22 cellular contexts compared by ENCODE assay signal in genomic region chr11:75423721-75424120, GRCh38. TPM values are rescaled to one million over a fixed set of nuclear protein-coding genes. Genes with fewer than 3 reads are reported as not detected.
DNase-seq lines count a peak whose midpoint lies in the region; ATAC-seq and TF ChIP-seq lines count a peak whose summit lies in the region.
"Had no signal": no experiment of that assay in that cellular context is flagged by ENCODE, and none has a peak within 500 bp of the region (broad histone marks: within the 10 kb centered on the region; RNA-seq: fewer than 3 reads in every experiment).

No MANE protein-coding gene starts in this region.

- H3K9me3 Mint-ChIP-seq in brain (peaks cover 0 to 3% (median 0%) of the 10 kb centered on the region in 5 experiments), neural crest cell (peaks cover 3% of the 10 kb centered on the region), nephron progenitor cell (peaks cover 10% of the 10 kb centered on the region)

- ATAC-seq in Right ventricle myocardium inferior (no peak), omental fat pad (ENCODE audit: low FRiP score) (no peak)

- no peak overlapping the region for H3K4me3 ChIP-seq in right atrium auricular region
- H3K4me3 ChIP-seq: PC-9 had no signal

- H3K4me1 Mint-ChIP-seq in brain (peaks cover 66% of the 10 kb centered on the region), neural crest cell (peaks cover 40% of the 10 kb centered on the region), nephron progenitor cell (peaks cover 16% of the 10 kb centered on the region)

- H3K9me3 ChIP-seq in right atrium auricular region, result no peaks in the 10 kb centered on the region

- peaks cover 0 to 25% of the 10 kb centered on the region in 2 donors for H3K4me1 ChIP-seq in right atrium auricular region

- peak overlapping the region; percentile 18 to 41 for H3K27ac ChIP-seq in right atrium auricular region
- H3K27ac ChIP-seq: C4-2B, HL-60, PC-9, RWPE1 had no signal

- no peaks in the 10 kb centered on the region for H3K36me3 ChIP-seq in right atrium auricular region

- H3K27me3 ChIP-seq in right atrium auricular region, result no peaks in the 10 kb centered on the region

- peak overlapping the region in 4 of 5 experiments; percentile 28 to 98 (median 60) for H3K27ac Mint-ChIP-seq in brain
- no peak overlapping the region for H3K27ac Mint-ChIP-seq in neural crest cell (ENCODE audit: unreplicated experiment)
- H3K27ac Mint-ChIP-seq in nephron progenitor cell, result no peak overlapping the region
- H3K27ac Mint-ChIP-seq: IgD-negative memory B cell had no signal

- peaks cover 9% of the 10 kb centered on the region for H3K27me3 Mint-ChIP-seq in brain
- peaks cover 18% of the 10 kb centered on the region for H3K27me3 Mint-ChIP-seq in neural crest cell (ENCODE audit: low read depth)
- H3K27me3 Mint-ChIP-seq in nephron progenitor cell (ENCODE audit: low read depth, poor library complexity), result peaks cover 35% of the 10 kb centered on the region

- intact Hi-C loops in Right ventricle myocardium inferior (cut with DNase I), result no loop called here

- DNase-seq in right atrium auricular region (ENCODE audit: low spot score) (no peak), Right ventricle myocardium inferior (ENCODE audit: missing footprints) (no peak), neural crest cell (ENCODE audit: low read depth, low spot score) (no peak), NCI-H187 treated with DMSO at 0.1 percent for 48 hours (lab: John Stamatoyannopoulos, UW) (no peak), omental fat pad (ENCODE audit: low spot score) (no peak), GM19238 (ENCODE audit: insufficient read length, low spot score) (no peak), nephron progenitor cell (no peak)
- DNase-seq: COR-L47, H9, Karpas-422, NCI-H1436, NCI-H2029, NCI-H2171, NCI-H526, PC-9 had no signal

- no peak overlapping the region for H3K4me3 Mint-ChIP-seq in brain
- peak overlapping the region; percentile 24 for H3K4me3 Mint-ChIP-seq in neural crest cell
- no peak overlapping the region for H3K4me3 Mint-ChIP-seq in nephron progenitor cell
- H3K4me3 Mint-ChIP-seq: H9, IgD-negative memory B cell had no signal

- H3K36me3 Mint-ChIP-seq in brain (peaks cover 41% of the 10 kb centered on the region), neural crest cell (ENCODE audit: low read depth) (peaks cover 6% of the 10 kb centered on the region), nephron progenitor cell (ENCODE audit: low read depth) (peaks cover 43% of the 10 kb centered on the region)

- TF ChIP-seq CTCF in right atrium auricular region (IDR thresholded peaks at IDR 0.05) (no peak), brain (conservative IDR thresholded peaks at IDR 0.05) (no peak), neural crest cell (conservative IDR thresholded peaks at IDR 0.05) (no peak), omental fat pad (IDR thresholded peaks at IDR 0.05) (no peak), nephron progenitor cell (IDR thresholded peaks at IDR 0.05) (no peak)

RNA-seq across cellular contexts. Expression of gene KLHL35, which starts 9.3 kb away (rescaled TPM):
- 1 to 10 TPM in 1 of 2 donors, under 1 TPM in 1; 0.20 to 1.4 TPM for total RNA-seq in right atrium auricular region
- 0.68 TPM for total RNA-seq in Right ventricle myocardium inferior
- polyA plus RNA-seq in brain (ENCODE audit: insufficient read depth, low read depth, low replicate concordance), result 12.1 TPM
- 9.4 and 11.6 TPM in 2 replicates for total RNA-seq in neural crest cell
- 1 to 10 TPM in 3 of 4 donors, not detected in 1; 1.3 to 2.4 (median 1.8) TPM for total RNA-seq in omental fat pad
- total RNA-seq: HT1080, MCF 10A had no signal

RNA-seq across cellular contexts. Expression of gene RPS3, which starts 24.4 kb away (rescaled TPM):
- total RNA-seq in right atrium auricular region, result 100 to 1,000 TPM; 391 to 983 TPM
- 972 TPM for total RNA-seq in Right ventricle myocardium inferior
- polyA plus RNA-seq in brain (ENCODE audit: insufficient read depth, low read depth, low replicate concordance), result 3,030 TPM
- 3,598 and 3,664 TPM in 2 replicates for total RNA-seq in neural crest cell
- total RNA-seq in omental fat pad, result 1,000 to 10,000 TPM in 3 of 4 donors, 100 to 1,000 TPM in 1; 876 to 1,394 (median 1,127) TPM

Comparison
In these comparisons a context has a peak if more than half of its experiments do, and no peak if none do; other contexts are left out.
1. H3K27ac Mint-ChIP-seq: peak in brain (4 of 5); none in neural crest cell (single experiment) and nephron progenitor cell (single experiment).